8 cellular contexts compared by ENCODE assay signal in the genomic region with DNA sequence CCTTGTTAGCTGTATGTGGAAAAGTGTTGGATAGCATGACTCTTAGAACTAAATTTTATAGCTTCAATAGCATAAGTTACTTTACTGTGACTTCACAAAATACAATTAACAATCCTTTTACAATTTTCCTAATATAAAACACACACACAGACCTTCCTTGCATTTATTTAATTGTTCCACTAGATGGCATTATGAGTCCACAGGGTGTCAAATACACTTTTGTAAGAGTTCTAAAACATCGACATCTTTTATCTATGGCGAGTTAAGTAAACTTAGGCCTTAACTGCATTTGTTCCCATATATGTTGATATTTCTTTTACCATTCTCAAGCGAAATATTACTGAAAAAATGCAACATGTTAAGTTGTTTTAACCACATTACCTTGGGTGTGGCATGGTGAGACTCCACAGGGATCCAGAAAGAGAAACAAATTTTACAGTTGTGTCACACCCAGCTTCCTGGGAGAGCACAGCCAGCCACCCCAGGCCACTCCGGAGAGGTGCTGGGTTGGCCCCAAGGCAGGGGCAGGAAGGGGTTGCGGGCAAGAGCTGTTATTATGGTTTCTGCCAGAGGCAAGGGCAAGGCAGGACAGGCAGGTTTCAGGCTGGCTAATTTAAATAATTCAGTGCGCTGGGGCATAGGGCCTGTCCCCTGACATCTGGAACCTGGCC.
DNase-seq lines count a peak whose midpoint lies in the region; ATAC-seq, FAIRE-seq and TF ChIP-seq lines count a peak whose summit lies in the region.

No MANE protein-coding gene starts in this region.

- FAIRE-seq in D721Med (lab: Jason Lieb, UNC) = peak; percentile 100

- intact Hi-C loops in tibial artery (cut with DNase I; ENCODE audit: low total_unique reads) = no loop called here
- intact Hi-C loops in naive thymus-derived CD4-positive, alpha-beta T cell (cut with micrococcal nuclease) = loop anchor here in 1 of 2 donors (10.0 kb wide), 1 partner anchor 820 kb away; no protein-coding TSS in a partner anchor

- peaks cover 0 to 3% of the 10 kb centered on the region in 2 donors for H3K27me3 ChIP-seq in tibial artery
- H3K27me3 ChIP-seq in naive thymus-derived CD4-positive, alpha-beta T cell (ENCODE audit: control insufficient read depth in 2 of 2, insufficient read depth in 2 of 2, low read length in 2 of 2) = no peaks in the 10 kb centered on the region

- H3K4me3 ChIP-seq in tibial artery = no peak overlapping the region
- H3K4me3 ChIP-seq in naive thymus-derived CD4-positive, alpha-beta T cell (ENCODE audit: low read length) = no peak overlapping the region

- POLR2A ChIA-PET in naive thymus-derived CD4-positive, alpha-beta T cell (lab: Charles Lee) = no interaction called here

- no peaks in the 10 kb centered on the region for H3K27me3 Mint-ChIP-seq in naive thymus-derived CD4-positive, alpha-beta T cell

- no peak overlapping the region for H3K27ac ChIP-seq in tibial artery
- H3K27ac ChIP-seq in naive thymus-derived CD4-positive, alpha-beta T cell (ENCODE audit: low read depth, low read length) = no peak overlapping the region

- ATAC-seq in HG02610 (IDR thresholded peaks at IDR 0.05; ENCODE audit: unreplicated experiment) (peak; percentile 44), HG02981 (IDR thresholded peaks at IDR 0.05; ENCODE audit: unreplicated experiment) (no peak)
- ATAC-seq in naive thymus-derived CD4-positive, alpha-beta T cell = no peak

- H3K36me3 ChIP-seq in tibial artery = no peaks in the 10 kb centered on the region
- H3K36me3 ChIP-seq in naive thymus-derived CD4-positive, alpha-beta T cell (ENCODE audit: control insufficient read depth in 2 of 3, insufficient read depth in 3 of 3, low read length in 3 of 3) = no peaks in the 10 kb centered on the region

- H3K4me1 Mint-ChIP-seq in naive thymus-derived CD4-positive, alpha-beta T cell = no peaks in the 10 kb centered on the region

- H3K4me1 ChIP-seq in tibial artery = peaks cover 0 to 3% (median 0%) of the 10 kb centered on the region in 4 donors
- H3K4me1 ChIP-seq in naive thymus-derived CD4-positive, alpha-beta T cell (ENCODE audit: control insufficient read depth in 2 of 2, insufficient read depth in 2 of 2, low read length in 2 of 2) = no peaks in the 10 kb centered on the region

- DNase-seq in D721Med (ENCODE audit: insufficient read length, low spot score) (no peak), OCI-M1 (lab: John Stamatoyannopoulos, UW) (peak; percentile 72), fibroblast of the conjunctiva (ENCODE audit: low read depth) (peak; percentile 32), tibial artery (no peak)
- no peak for DNase-seq in activated CD8-positive, alpha-beta memory T cell treated with anti-CD3 and anti-CD28 coated beads, Interleukin-2, amount 50 U/mL, for 4 hours
- no peak for DNase-seq in naive thymus-derived CD4-positive, alpha-beta T cell

- H3K9me3 ChIP-seq in tibial artery = no peaks in the 10 kb centered on the region
- H3K9me3 ChIP-seq in naive thymus-derived CD4-positive, alpha-beta T cell (ENCODE audit: control insufficient read depth in 2 of 3, low read length in 3 of 3) = no peaks in the 10 kb centered on the region

- H3K4me3 Mint-ChIP-seq in naive thymus-derived CD4-positive, alpha-beta T cell = no peak overlapping the region

- peak overlapping the region in 1 of 9 donors; percentile 16 for H3K27ac Mint-ChIP-seq in naive thymus-derived CD4-positive, alpha-beta T cell

- peaks cover 0 to 14% (median 0%) of the 10 kb centered on the region in 11 donors for H3K9me3 Mint-ChIP-seq in naive thymus-derived CD4-positive, alpha-beta T cell

- CTCF ChIA-PET in naive thymus-derived CD4-positive, alpha-beta T cell (lab: Charles Lee) = no interaction called here

- peak; percentile 79 for TF ChIP-seq CTCF in D721Med (IDR thresholded peaks at IDR 0.05; ENCODE audit: insufficient read depth, missing control alignments)
- TF ChIP-seq CTCF in tibial artery (IDR thresholded peaks at IDR 0.05) = peak; percentile 54 to 60

- H3K36me3 Mint-ChIP-seq in naive thymus-derived CD4-positive, alpha-beta T cell = no peaks in the 10 kb centered on the region

Comparison
In these comparisons a context has a peak if more than half of its experiments do, and no peak if none do; other contexts are left out.
1. DNase-seq: peak in OCI-M1 (single experiment) and fibroblast of the conjunctiva (single experiment); none in D721Med (single experiment), tibial artery (0 of 2), activated CD8-positive, alpha-beta memory T cell treated with anti-CD3 and anti-CD28 coated beads, Interleukin-2, amount 50 U/mL, for 4 hours (single experiment) and naive thymus-derived CD4-positive, alpha-beta T cell (0 of 9).